ENCODE assay signal across 20 cellular contexts in the genomic region with DNA sequence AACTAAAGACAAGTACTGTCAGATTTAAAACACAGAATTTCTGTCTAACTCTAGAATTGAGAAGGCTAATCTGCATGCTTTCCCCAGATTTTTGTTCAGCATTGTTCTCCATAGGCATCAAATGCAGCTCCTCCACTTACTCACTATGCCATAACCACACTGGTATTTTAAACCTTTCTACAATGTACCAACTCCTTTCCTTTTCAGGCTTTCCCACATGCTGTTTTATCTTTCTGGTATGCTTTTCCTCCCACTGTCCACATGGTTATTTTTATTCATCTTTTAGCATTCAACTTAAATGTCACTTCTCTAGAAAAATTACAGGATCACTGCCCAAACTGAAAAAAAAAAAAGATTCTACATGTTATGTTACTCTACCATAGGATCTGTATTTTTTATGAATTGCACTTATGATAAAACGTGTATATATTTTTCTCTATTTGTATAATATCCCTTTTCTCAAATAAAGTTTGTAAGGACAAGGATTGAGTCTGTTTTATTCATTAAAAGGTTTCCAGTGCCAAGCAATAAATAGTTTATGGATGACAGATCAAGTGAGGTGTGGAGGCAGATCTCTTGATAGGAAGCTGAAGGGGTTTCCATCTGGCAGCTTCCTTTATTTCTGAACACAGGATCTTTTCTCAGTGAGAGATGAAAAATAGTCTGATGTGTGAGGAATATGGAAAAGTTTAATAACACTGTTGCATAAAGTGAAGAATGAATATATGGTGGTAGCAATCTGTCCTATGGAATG.
A peak's percentile ranks its signal among the peaks of the same experiment; 100 is the strongest.
DNase-seq lines count a peak whose midpoint lies in the region; ATAC-seq and TF ChIP-seq lines count a peak whose summit lies in the region.
"Had no signal": no experiment of that assay in that cellular context is flagged by ENCODE, and none has a peak within 500 bp of the region (broad histone marks: within the 10 kb centered on the region; RNA-seq: fewer than 3 reads in every experiment).

No MANE protein-coding gene starts in this region.

- peak; percentile 21 for DNase-seq in AG09309 (ENCODE audit: low read depth)
- peak; percentile 1 for DNase-seq in epithelial cell of esophagus (ENCODE audit: low read depth)
- peak; percentile 76 for DNase-seq in non-pigmented ciliary epithelial cell (ENCODE audit: low read depth)
- no peak for DNase-seq in NCI-H2171 (lab: John Stamatoyannopoulos, UW)
- no peak for DNase-seq in activated CD8-positive, alpha-beta T cell treated with anti-CD3 and anti-CD28 coated beads for 36 hours
- DNase-seq in activated CD8-positive, alpha-beta memory T cell treated with anti-CD3 and anti-CD28 coated beads, Interleukin-2, amount 10 ng/mL, durations not matched to agents 7 days and 5 days: no peak
- DNase-seq: activated CD4-positive, alpha-beta T cell treated with anti-CD3 and anti-CD28 coated beads for 1 hour; activated CD8-positive, alpha-beta memory T cell treated with anti-CD3 and anti-CD28 coated beads, Interleukin-2, amount 50 U/mL, for 48 hours; activated naive CD4-positive, alpha-beta T cell; NCI-H524; pancreas; SIG-M5; stimulated activated naive B cell treated with anti-CD40 and anti-IgM and Interleukin-4, amounts not matched to agents 10 μg/mL and 1 μg/mL and 100 μg/mL, for 72 hours; upper lobe of left lung had no signal

- peaks cover 4% of the 10 kb centered on the region for H3K9me3 Mint-ChIP-seq in activated CD8-positive, alpha-beta T cell treated with anti-CD3 and anti-CD28 coated beads for 36 hours
- H3K9me3 Mint-ChIP-seq in activated CD8-positive, alpha-beta memory T cell treated with anti-CD3 and anti-CD28 coated beads, Interleukin-2, amount 10 ng/mL, durations not matched to agents 7 days and 5 days (ENCODE audit: low read depth): peaks cover 6% of the 10 kb centered on the region
- H3K9me3 Mint-ChIP-seq: brain had no signal

- no peak for ATAC-seq in GM18909 (IDR thresholded peaks at IDR 0.05; ENCODE audit: poor library complexity, unreplicated experiment)
- ATAC-seq in activated CD8-positive, alpha-beta T cell treated with anti-CD3 and anti-CD28 coated beads for 36 hours: no peak
- ATAC-seq in activated CD8-positive, alpha-beta memory T cell treated with anti-CD3 and anti-CD28 coated beads, Interleukin-2, amount 10 ng/mL, durations not matched to agents 7 days and 5 days: no peak
- ATAC-seq: left lobe of liver; pancreas; stimulated activated naive B cell treated with anti-CD40 and anti-IgM and Interleukin-4, amounts not matched to agents 10 μg/mL and 1 μg/mL and 100 μg/mL, for 72 hours had no signal

- no peaks in the 10 kb centered on the region for H3K36me3 Mint-ChIP-seq in activated CD8-positive, alpha-beta T cell treated with anti-CD3 and anti-CD28 coated beads for 36 hours (ENCODE audit: low read depth)
- H3K36me3 Mint-ChIP-seq in activated CD8-positive, alpha-beta memory T cell treated with anti-CD3 and anti-CD28 coated beads, Interleukin-2, amount 10 ng/mL, durations not matched to agents 7 days and 5 days: no peaks in the 10 kb centered on the region
- H3K36me3 Mint-ChIP-seq: brain; stimulated activated naive B cell treated with anti-CD40 and anti-IgM and Interleukin-4, amounts not matched to agents 10 μg/mL and 1 μg/mL and 100 μg/mL, for 72 hours had no signal

- no peak for TF ChIP-seq RAD21 in Ishikawa (IDR thresholded peaks at IDR 0.05; ENCODE audit: low read depth)

- no peak for TF ChIP-seq EP300 in Ishikawa (IDR thresholded peaks at IDR 0.05; ENCODE audit: borderline replicate concordance)

- H3K27me3 Mint-ChIP-seq in activated CD8-positive, alpha-beta T cell treated with anti-CD3 and anti-CD28 coated beads for 36 hours: no peaks in the 10 kb centered on the region
- H3K27me3 Mint-ChIP-seq in activated CD8-positive, alpha-beta memory T cell treated with anti-CD3 and anti-CD28 coated beads, Interleukin-2, amount 10 ng/mL, durations not matched to agents 7 days and 5 days: no peaks in the 10 kb centered on the region
- H3K27me3 Mint-ChIP-seq: brain; stimulated activated naive B cell treated with anti-CD40 and anti-IgM and Interleukin-4, amounts not matched to agents 10 μg/mL and 1 μg/mL and 100 μg/mL, for 72 hours had no signal

- H3K4me3 ChIP-seq in AG09309 (ENCODE audit: control insufficient read depth, low read depth, low read length): no peak overlapping the region
- H3K4me3 ChIP-seq in epithelial cell of esophagus (ENCODE audit: low read length): no peak overlapping the region
- H3K4me3 ChIP-seq: esophagus muscularis mucosa, pancreas, upper lobe of left lung had no signal

- TF ChIP-seq CTCF in AG09309 (IDR thresholded peaks at IDR 0.05; ENCODE audit: control insufficient read depth, insufficient read depth, low read depth, low read length, missing control alignments): no peak
- no peak for TF ChIP-seq CTCF in epithelial cell of esophagus (IDR thresholded peaks at IDR 0.05; ENCODE audit: insufficient read depth, low read depth, low read length, missing control alignments)
- no peak for TF ChIP-seq CTCF in activated CD8-positive, alpha-beta T cell treated with anti-CD3 and anti-CD28 coated beads for 36 hours (IDR thresholded peaks at IDR 0.05)

- intact Hi-C loops in activated CD8-positive, alpha-beta T cell treated with anti-CD3 and anti-CD28 coated beads for 36 hours (cut with micrococcal nuclease): no loop called here

- no peak overlapping the region for H3K4me3 Mint-ChIP-seq in activated CD8-positive, alpha-beta T cell treated with anti-CD3 and anti-CD28 coated beads for 36 hours
- no peak overlapping the region for H3K4me3 Mint-ChIP-seq in activated CD8-positive, alpha-beta memory T cell treated with anti-CD3 and anti-CD28 coated beads, Interleukin-2, amount 10 ng/mL, durations not matched to agents 7 days and 5 days
- H3K4me3 Mint-ChIP-seq: brain; stimulated activated naive B cell treated with anti-CD40 and anti-IgM and Interleukin-4, amounts not matched to agents 10 μg/mL and 1 μg/mL and 100 μg/mL, for 72 hours; T-helper 2 cell treated with Interferon-gamma antibody and Interleukin-4, amounts not matched to agents 5 μg/mL and 100 μg/mL, for 36 hours had no signal

- no peaks in the 10 kb centered on the region for H3K4me1 Mint-ChIP-seq in activated CD8-positive, alpha-beta T cell treated with anti-CD3 and anti-CD28 coated beads for 36 hours (ENCODE audit: low read depth)
- no peaks in the 10 kb centered on the region for H3K4me1 Mint-ChIP-seq in activated CD8-positive, alpha-beta memory T cell treated with anti-CD3 and anti-CD28 coated beads, Interleukin-2, amount 10 ng/mL, durations not matched to agents 7 days and 5 days
- H3K4me1 Mint-ChIP-seq: brain; stimulated activated naive B cell treated with anti-CD40 and anti-IgM and Interleukin-4, amounts not matched to agents 10 μg/mL and 1 μg/mL and 100 μg/mL, for 72 hours had no signal

- POLR2A ChIA-PET in activated CD8-positive, alpha-beta T cell treated with anti-CD3 and anti-CD28 coated beads for 36 hours (lab: Charles Lee): no interaction called here

- CTCF ChIA-PET in activated CD8-positive, alpha-beta T cell treated with anti-CD3 and anti-CD28 coated beads for 36 hours (lab: Charles Lee): no interaction called here
- CTCF ChIA-PET in activated CD8-positive, alpha-beta memory T cell treated with anti-CD3 and anti-CD28 coated beads, Interleukin-2, amount 10 ng/mL, durations not matched to agents 7 days and 5 days (lab: Charles Lee): no interaction called here

- H3K27ac Mint-ChIP-seq in activated CD8-positive, alpha-beta T cell treated with anti-CD3 and anti-CD28 coated beads for 36 hours: no peak overlapping the region
- H3K27ac Mint-ChIP-seq in activated CD8-positive, alpha-beta memory T cell treated with anti-CD3 and anti-CD28 coated beads, Interleukin-2, amount 10 ng/mL, durations not matched to agents 7 days and 5 days: no peak overlapping the region
- H3K27ac Mint-ChIP-seq: stimulated activated naive B cell treated with anti-CD40 and anti-IgM and Interleukin-4, amounts not matched to agents 10 μg/mL and 1 μg/mL and 100 μg/mL, for 72 hours; T-helper 2 cell treated with Interferon-gamma antibody and Interleukin-4, amounts not matched to agents 5 μg/mL and 100 μg/mL, for 36 hours had no signal

TF ChIP-seq in Ishikawa, 13 proteins besides CTCF, POLR2A, EP300 and RAD21:
- TF ChIP-seq NFIC (IDR thresholded peaks at IDR 0.05) (peak; percentile 11; the same call in 1 of the 2 replicates), TCF12 (IDR thresholded peaks at IDR 0.05; ENCODE audit: low read depth) (no peak), TAF1 (IDR thresholded peaks at IDR 0.05; ENCODE audit: low read depth) (no peak), FOXM1 (IDR thresholded peaks at IDR 0.05; ENCODE audit: borderline replicate concordance, low read depth) (no peak)
- TF ChIP-seq, protein P1, sequence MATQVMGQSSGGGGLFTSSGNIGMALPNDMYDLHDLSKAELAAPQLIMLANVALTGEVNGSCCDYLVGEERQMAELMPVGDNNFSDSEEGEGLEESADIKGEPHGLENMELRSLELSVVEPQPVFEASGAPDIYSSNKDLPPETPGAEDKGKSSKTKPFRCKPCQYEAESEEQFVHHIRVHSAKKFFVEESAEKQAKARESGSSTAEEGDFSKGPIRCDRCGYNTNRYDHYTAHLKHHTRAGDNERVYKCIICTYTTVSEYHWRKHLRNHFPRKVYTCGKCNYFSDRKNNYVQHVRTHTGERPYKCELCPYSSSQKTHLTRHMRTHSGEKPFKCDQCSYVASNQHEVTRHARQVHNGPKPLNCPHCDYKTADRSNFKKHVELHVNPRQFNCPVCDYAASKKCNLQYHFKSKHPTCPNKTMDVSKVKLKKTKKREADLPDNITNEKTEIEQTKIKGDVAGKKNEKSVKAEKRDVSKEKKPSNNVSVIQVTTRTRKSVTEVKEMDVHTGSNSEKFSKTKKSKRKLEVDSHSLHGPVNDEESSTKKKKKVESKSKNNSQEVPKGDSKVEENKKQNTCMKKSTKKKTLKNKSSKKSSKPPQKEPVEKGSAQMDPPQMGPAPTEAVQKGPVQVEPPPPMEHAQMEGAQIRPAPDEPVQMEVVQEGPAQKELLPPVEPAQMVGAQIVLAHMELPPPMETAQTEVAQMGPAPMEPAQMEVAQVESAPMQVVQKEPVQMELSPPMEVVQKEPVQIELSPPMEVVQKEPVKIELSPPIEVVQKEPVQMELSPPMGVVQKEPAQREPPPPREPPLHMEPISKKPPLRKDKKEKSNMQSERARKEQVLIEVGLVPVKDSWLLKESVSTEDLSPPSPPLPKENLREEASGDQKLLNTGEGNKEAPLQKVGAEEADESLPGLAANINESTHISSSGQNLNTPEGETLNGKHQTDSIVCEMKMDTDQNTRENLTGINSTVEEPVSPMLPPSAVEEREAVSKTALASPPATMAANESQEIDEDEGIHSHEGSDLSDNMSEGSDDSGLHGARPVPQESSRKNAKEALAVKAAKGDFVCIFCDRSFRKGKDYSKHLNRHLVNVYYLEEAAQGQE (IDR thresholded peaks at IDR 0.05; ENCODE audit: low read depth): no peak
- TF ChIP-seq, protein P2, sequence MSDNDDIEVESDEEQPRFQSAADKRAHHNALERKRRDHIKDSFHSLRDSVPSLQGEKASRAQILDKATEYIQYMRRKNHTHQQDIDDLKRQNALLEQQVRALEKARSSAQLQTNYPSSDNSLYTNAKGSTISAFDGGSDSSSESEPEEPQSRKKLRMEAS (IDR thresholded peaks at IDR 0.05): no peak

Comparison
In these comparisons a context has a peak if more than half of its experiments do, and no peak if none do; other contexts are left out.
1. DNase-seq: peak in AG09309 (single experiment), epithelial cell of esophagus (single experiment) and non-pigmented ciliary epithelial cell (single experiment); none in NCI-H2171 (single experiment), activated CD8-positive, alpha-beta T cell treated with anti-CD3 and anti-CD28 coated beads for 36 hours (single experiment) and activated CD8-positive, alpha-beta memory T cell treated with anti-CD3 and anti-CD28 coated beads, Interleukin-2, amount 10 ng/mL, durations not matched to agents 7 days and 5 days (single experiment).